Comparison of ENCODE assay signal across 13 cellular contexts in genomic region chr20:41169791-41170351, GRCh38. TPM values are rescaled to one million over a fixed set of nuclear protein-coding genes. Genes with fewer than 3 reads are reported as not detected.
DNase-seq lines count a peak whose midpoint lies in the region; ATAC-seq, FAIRE-seq and TF ChIP-seq lines count a peak whose summit lies in the region.
"Had no signal": no experiment of that assay in that cellular context is flagged by ENCODE, and none has a peak within 500 bp of the region (broad histone marks: within the 10 kb centered on the region; RNA-seq: fewer than 3 reads in every experiment).

No MANE protein-coding gene starts in this region.

- ATAC-seq in gastroesophageal sphincter (no peak), mucosa of descending colon (no peak)

- H3K36me3 ChIP-seq in gastroesophageal sphincter (peaks cover 0 to 93% of the 10 kb centered on the region in 2 donors), mucosa of descending colon (ENCODE audit: low read depth) (peaks cover 12% of the 10 kb centered on the region)
- H3K36me3 ChIP-seq: neutrophil had no signal

- no peak for TF ChIP-seq EP300 in gastroesophageal sphincter (IDR thresholded peaks at IDR 0.05)

- WGBS in gastroesophageal sphincter (ENCODE audit: low coverage in 1 of 2), 2 donors = 26 to 87% methylated on average over 3 of the region's 14 CpGs

- H3K4me1 ChIP-seq in gastroesophageal sphincter = peaks cover 8 to 44% (median 24%) of the 10 kb centered on the region in 3 donors
- H3K4me1 ChIP-seq in mucosa of descending colon (ENCODE audit: low read depth) = peaks cover 4% of the 10 kb centered on the region
- H3K4me1 ChIP-seq: Caco-2 had no signal

- peak overlapping the region in 3 of 4 donors; percentile 70 to 84 (median 83) for H3K27ac ChIP-seq in gastroesophageal sphincter
- H3K27ac ChIP-seq: neutrophil had no signal

- H3K4me3 ChIP-seq in gastroesophageal sphincter (no peak overlapping the region), mucosa of descending colon (no peak overlapping the region)

- H3K9me3 ChIP-seq in gastroesophageal sphincter (no peaks in the 10 kb centered on the region), mucosa of descending colon (no peaks in the 10 kb centered on the region)
- H3K9me3 ChIP-seq: Caco-2, neutrophil had no signal

- H3K27me3 ChIP-seq in gastroesophageal sphincter = no peaks in the 10 kb centered on the region

- intact Hi-C loops in mucosa of descending colon (cut with DNase I, micrococcal nuclease) = loop anchor here (5.0 to 10.0 kb wide), 2 partner anchors 62 to 165 kb away; no protein-coding TSS in a partner anchor

- TF ChIP-seq POLR2A in H54 (IDR thresholded peaks at IDR 0.05; ENCODE audit: low read depth, low read length) = no peak
- no peak for TF ChIP-seq POLR2A in gastroesophageal sphincter (IDR thresholded peaks at IDR 0.05)

- TF ChIP-seq CTCF in gastroesophageal sphincter (IDR thresholded peaks at IDR 0.05) (no peak), mucosa of descending colon (IDR thresholded peaks at IDR 0.05) (no peak)

- no peak for FAIRE-seq in H54 (lab: Jason Lieb, UNC)

- DNase-seq in 8988T (peak; percentile 12), H54 (ENCODE audit: insufficient read length, low spot score) (peak; percentile 56), amniotic epithelial cell (ENCODE audit: low read depth) (peak; percentile 48), NCI-H2029 (lab: John Stamatoyannopoulos, UW) (no peak), SKM-1 (lab: John Stamatoyannopoulos, UW; ENCODE audit: unreplicated experiment) (no peak), mucosa of descending colon (no peak), GOT3 (lab: John Stamatoyannopoulos, UW) (no peak)
- DNase-seq: H9, NCI-H446 treated with DMSO at 0.1 percent for 48 hours, T-helper 9 cell had no signal

RNA-seq across cellular contexts. Expression of gene PLCG1, which starts 32.5 kb away (rescaled TPM):
- total RNA-seq in gastroesophageal sphincter (100 to 1,000 TPM in 2 of 4 donors, 10 to 100 TPM in 2; 42.3 to 173 (median 94.7) TPM), mucosa of descending colon (10 to 100 TPM; 65.2 to 98.4 (median 85.4) TPM)

Comparison
In these comparisons a context has a peak if more than half of its experiments do, and no peak if none do; other contexts are left out.
1. DNase-seq: peak in 8988T (single experiment), H54 (single experiment) and amniotic epithelial cell (single experiment); none in NCI-H2029 (single experiment), SKM-1 (single experiment), mucosa of descending colon (0 of 3) and GOT3 (single experiment).